In genomic region chr6:122712864-122713612, GRCh38 we compare ENCODE assay signal across 16 cellular contexts.
A peak's percentile ranks its signal among the peaks of the same experiment; 100 is the strongest.
DNase-seq lines count a peak whose midpoint lies in the region; ATAC-seq and TF ChIP-seq lines count a peak whose summit lies in the region.
"Had no signal": no experiment of that assay in that cellular context is flagged by ENCODE, and none has a peak within 500 bp of the region (broad histone marks: within the 10 kb centered on the region; RNA-seq: fewer than 3 reads in every experiment).

No MANE protein-coding gene starts in this region.

- H3K9me3 ChIP-seq in RWPE2 (ENCODE audit: severe bottlenecking) = no peaks in the 10 kb centered on the region
- H3K9me3 ChIP-seq: adrenal gland, HAP-1 had no signal

- DNase-seq in CD1c-positive myeloid dendritic cell (ENCODE audit: extremely low spot score) (peak; percentile 81), NCI-H1436 treated with DMSO at 0.1 percent for 48 hours (lab: John Stamatoyannopoulos, UW) (peak; percentile 57), RWPE2 (ENCODE audit: low spot score) (no peak), foreskin melanocyte (peak; percentile 13), AG08396 (ENCODE audit: low spot score) (no peak), iPS-NIHi11 (ENCODE audit: low spot score) (no peak)
- DNase-seq in activated CD4-positive, alpha-beta T cell treated with anti-CD3 and anti-CD28 coated beads for 4 hours = no peak
- DNase-seq in activated naive CD4-positive, alpha-beta T cell treated with anti-CD3 and anti-CD28 coated beads, Interleukin-2, amount 50 U/mL, for 16 hours = no peak
- DNase-seq: activated CD4-positive, alpha-beta T cell treated with anti-CD3 and anti-CD28 coated beads, Interleukin-2, amount 50 U/mL, for 48 hours; adrenal gland; Karpas-422; posterior cingulate gyrus; RPMI8226; substantia nigra had no signal

- no peak for ATAC-seq in RWPE2 (ENCODE audit: low read depth)

- no peaks in the 10 kb centered on the region for H3K27me3 ChIP-seq in RWPE2 (ENCODE audit: insufficient read depth, poor library complexity, severe bottlenecking)
- H3K27me3 ChIP-seq: adrenal gland, hepatocyte had no signal

- H3K4me3 ChIP-seq in RWPE2 (ENCODE audit: severe bottlenecking) = no peak overlapping the region
- H3K4me3 ChIP-seq: adrenal gland, HAP-1, hepatocyte had no signal

- no peak for TF ChIP-seq CTCF in RWPE2 (IDR thresholded peaks at IDR 0.05; ENCODE audit: poor library complexity, severe bottlenecking)

- peak overlapping the region; percentile 5 for H3K27ac ChIP-seq in RWPE2 (ENCODE audit: poor library complexity, severe bottlenecking)
- H3K27ac ChIP-seq: adrenal gland, hepatocyte had no signal

- peaks cover 8% of the 10 kb centered on the region for H3K4me1 ChIP-seq in RWPE2 (ENCODE audit: insufficient read depth, poor library complexity, severe bottlenecking)
- H3K4me1 ChIP-seq: adrenal gland had no signal

- no peaks in the 10 kb centered on the region for H3K36me3 ChIP-seq in RWPE2 (ENCODE audit: low read depth)
- H3K36me3 ChIP-seq: adrenal gland, HAP-1 had no signal

Comparison
In these comparisons a context has a peak if more than half of its experiments do, and no peak if none do; other contexts are left out.
1. DNase-seq: peak in CD1c-positive myeloid dendritic cell (single experiment), NCI-H1436 treated with DMSO at 0.1 percent for 48 hours (single experiment) and foreskin melanocyte (single experiment); none in RWPE2 (single experiment), activated CD4-positive, alpha-beta T cell treated with anti-CD3 and anti-CD28 coated beads for 4 hours (0 of 2), AG08396 (single experiment), iPS-NIHi11 (single experiment) and activated naive CD4-positive, alpha-beta T cell treated with anti-CD3 and anti-CD28 coated beads, Interleukin-2, amount 50 U/mL, for 16 hours (single experiment).